Comparison of ENCODE assay signal across 9 cellular contexts in the genomic region with DNA sequence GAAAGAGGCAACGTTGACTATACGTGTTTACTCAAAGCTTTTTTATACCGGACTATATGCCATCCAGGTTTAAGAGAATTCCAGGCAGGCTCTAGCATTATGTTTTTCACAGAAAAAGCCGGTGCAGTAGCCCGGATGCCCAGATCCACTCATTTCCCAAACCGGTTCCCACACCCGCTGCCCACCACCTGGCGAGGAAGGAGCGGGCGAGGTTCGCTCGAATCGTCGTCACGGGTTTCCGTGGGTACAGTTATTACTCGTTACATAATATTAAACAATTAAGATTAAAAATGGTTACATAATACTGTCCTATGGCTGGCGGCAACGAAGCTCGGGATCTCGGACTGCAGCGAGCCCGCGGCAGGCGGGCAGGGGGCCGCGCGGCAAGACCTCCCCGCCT. TPM values are rescaled to one million over a fixed set of nuclear protein-coding genes. Genes with fewer than 3 reads are reported as not detected.
DNase-seq lines count a peak whose midpoint lies in the region; ATAC-seq lines count a peak whose summit lies in the region.
"Had no signal": no experiment of that assay in that cellular context is flagged by ENCODE, and none has a peak within 500 bp of the region (broad histone marks: within the 10 kb centered on the region; RNA-seq: fewer than 3 reads in every experiment).

No MANE protein-coding gene starts in this region.

- peaks cover 20% of the 10 kb centered on the region for H3K4me1 ChIP-seq in right cardiac atrium (ENCODE audit: control insufficient read depth, insufficient read depth, low read length)
- peaks cover 2% of the 10 kb centered on the region for H3K4me1 ChIP-seq in skeletal muscle satellite cell (ENCODE audit: control insufficient read depth, insufficient read depth, low read length)

- DNase-seq in NCI-H1417 (lab: John Stamatoyannopoulos, UW) (peak in 2 of 3 experiments; percentile 33 to 42), NCI-H1417 treated with DMSO at 0.1 percent for 48 hours (lab: John Stamatoyannopoulos, UW) (no peak), right cardiac atrium (no peak), NCI-H748 (lab: John Stamatoyannopoulos, UW; ENCODE audit: unreplicated experiment) (no peak)
- DNase-seq in activated T-helper 1 cell treated with anti-CD3 and anti-CD28 coated beads, Interleukin-12 subunit alpha, Interleukin-12 subunit beta, Interleukin-2, Interleukin-4 antibody, amounts not matched to agents 30 ng/mL and 10 ng/mL and 1 ng/mL, durations not matched to agents 14 hours and 24 hours and 36 hours (ENCODE audit: low spot score), result no peak
- DNase-seq: NCI-H187 had no signal

- H3K27me3 ChIP-seq in right cardiac atrium (ENCODE audit: control insufficient read depth, insufficient read depth) (no peaks in the 10 kb centered on the region), skeletal muscle satellite cell (ENCODE audit: control insufficient read depth, insufficient read depth, low read length) (no peaks in the 10 kb centered on the region)

- H3K4me3 Mint-ChIP-seq in activated T-helper 1 cell treated with anti-CD3 and anti-CD28 coated beads, Interleukin-12 subunit alpha, Interleukin-12 subunit beta, Interleukin-2, Interleukin-4 antibody, amounts not matched to agents 30 ng/mL and 10 ng/mL and 1 ng/mL, durations not matched to agents 14 hours and 24 hours and 36 hours, result peak overlapping the region; percentile 56

- peaks cover 20% of the 10 kb centered on the region for H3K4me1 Mint-ChIP-seq in activated T-helper 1 cell treated with anti-CD3 and anti-CD28 coated beads, Interleukin-12 subunit alpha, Interleukin-12 subunit beta, Interleukin-2, Interleukin-4 antibody, amounts not matched to agents 30 ng/mL and 10 ng/mL and 1 ng/mL, durations not matched to agents 14 hours and 24 hours and 36 hours (ENCODE audit: low read depth)

- intact Hi-C loops in activated T-helper 1 cell treated with anti-CD3 and anti-CD28 coated beads, Interleukin-12 subunit alpha, Interleukin-12 subunit beta, Interleukin-2, Interleukin-4 antibody, amounts not matched to agents 30 ng/mL and 10 ng/mL and 1 ng/mL, durations not matched to agents 14 hours and 24 hours and 36 hours (cut with micrococcal nuclease), result no loop called here
- intact Hi-C loops in right cardiac atrium (cut with DNase I), result loop anchor here in 3 of 4 donors (10.0 kb wide), 2 partner anchors 283 to 363 kb away; no protein-coding TSS in a partner anchor

- peaks cover 6% of the 10 kb centered on the region for H3K9me3 Mint-ChIP-seq in activated T-helper 1 cell treated with anti-CD3 and anti-CD28 coated beads, Interleukin-12 subunit alpha, Interleukin-12 subunit beta, Interleukin-2, Interleukin-4 antibody, amounts not matched to agents 30 ng/mL and 10 ng/mL and 1 ng/mL, durations not matched to agents 14 hours and 24 hours and 36 hours

- no peak overlapping the region for H3K27ac ChIP-seq in right cardiac atrium (ENCODE audit: low read length)

- H3K27me3 Mint-ChIP-seq in activated T-helper 1 cell treated with anti-CD3 and anti-CD28 coated beads, Interleukin-12 subunit alpha, Interleukin-12 subunit beta, Interleukin-2, Interleukin-4 antibody, amounts not matched to agents 30 ng/mL and 10 ng/mL and 1 ng/mL, durations not matched to agents 14 hours and 24 hours and 36 hours (ENCODE audit: insufficient read depth), result peaks cover 46% of the 10 kb centered on the region

- H3K4me3 ChIP-seq in right cardiac atrium (ENCODE audit: low read length) (peak overlapping the region; percentile 50), skeletal muscle satellite cell (ENCODE audit: low read length) (peak overlapping the region; percentile 69)

- H3K4me2 ChIP-seq in skeletal muscle satellite cell (ENCODE audit: low read length), result peak overlapping the region; percentile 83

- H3K9me3 ChIP-seq in right cardiac atrium (ENCODE audit: control insufficient read depth, low read length) (no peaks in the 10 kb centered on the region), skeletal muscle satellite cell (replicated peaks; ENCODE audit: low read length) (no peaks in the 10 kb centered on the region)

- ATAC-seq in right cardiac atrium, result no peak
- ATAC-seq in HG03175 (IDR thresholded peaks at IDR 0.05; ENCODE audit: unreplicated experiment), result no peak
- ATAC-seq in HG03139 (IDR thresholded peaks at IDR 0.05; ENCODE audit: unreplicated experiment), result no peak

- H3K27ac Mint-ChIP-seq in activated T-helper 1 cell treated with anti-CD3 and anti-CD28 coated beads, Interleukin-12 subunit alpha, Interleukin-12 subunit beta, Interleukin-2, Interleukin-4 antibody, amounts not matched to agents 30 ng/mL and 10 ng/mL and 1 ng/mL, durations not matched to agents 14 hours and 24 hours and 36 hours, result no peak overlapping the region

- no peaks in the 10 kb centered on the region for H3K36me3 ChIP-seq in skeletal muscle satellite cell (ENCODE audit: insufficient read depth, low read length)

- peaks cover 2% of the 10 kb centered on the region for H3K36me3 Mint-ChIP-seq in activated T-helper 1 cell treated with anti-CD3 and anti-CD28 coated beads, Interleukin-12 subunit alpha, Interleukin-12 subunit beta, Interleukin-2, Interleukin-4 antibody, amounts not matched to agents 30 ng/mL and 10 ng/mL and 1 ng/mL, durations not matched to agents 14 hours and 24 hours and 36 hours (ENCODE audit: low read depth)

- WGBS in right cardiac atrium, result 46% methylated on average over 29 of the region's 29 CpGs

- H3K9ac ChIP-seq in skeletal muscle satellite cell (ENCODE audit: low read depth, low read length), result no peak overlapping the region

RNA-seq across cellular contexts. Expression of a gene that starts 0.8 kb away (rescaled TPM):
- 2.8 and 3.6 TPM in 2 replicates for total RNA-seq in activated T-helper 1 cell treated with anti-CD3 and anti-CD28 coated beads, Interleukin-12 subunit alpha, Interleukin-12 subunit beta, Interleukin-2, Interleukin-4 antibody, amounts not matched to agents 30 ng/mL and 10 ng/mL and 1 ng/mL, durations not matched to agents 14 hours and 24 hours and 36 hours
- 10 to 100 TPM; 52.0 to 86.0 (median 63.9) TPM for total RNA-seq in right cardiac atrium
- 35.2 TPM for polyA plus RNA-seq in right cardiac atrium
- 39.8 and 41.8 TPM in 2 replicates for total RNA-seq in skeletal muscle satellite cell (2012; rRNA removed)

Comparison
In these comparisons a context has a peak if more than half of its experiments do, and no peak if none do; other contexts are left out.
1. DNase-seq: peak in NCI-H1417 (2 of 3); none in NCI-H1417 treated with DMSO at 0.1 percent for 48 hours (single experiment), activated T-helper 1 cell treated with anti-CD3 and anti-CD28 coated beads, Interleukin-12 subunit alpha, Interleukin-12 subunit beta, Interleukin-2, Interleukin-4 antibody, amounts not matched to agents 30 ng/mL and 10 ng/mL and 1 ng/mL, durations not matched to agents 14 hours and 24 hours and 36 hours (single experiment), right cardiac atrium (0 of 3) and NCI-H748 (single experiment).
2. RNA of a gene that starts 0.8 kb away (total RNA-seq): 52.0 to 86.0 TPM in right cardiac atrium; 2.8 to 3.6 TPM in activated T-helper 1 cell treated with anti-CD3 and anti-CD28 coated beads, Interleukin-12 subunit alpha, Interleukin-12 subunit beta, Interleukin-2, Interleukin-4 antibody, amounts not matched to agents 30 ng/mL and 10 ng/mL and 1 ng/mL, durations not matched to agents 14 hours and 24 hours and 36 hours; every median in the first group is over 10 times any median in the second.